ENCODE assay signal across 1 cellular context in the genomic region with DNA sequence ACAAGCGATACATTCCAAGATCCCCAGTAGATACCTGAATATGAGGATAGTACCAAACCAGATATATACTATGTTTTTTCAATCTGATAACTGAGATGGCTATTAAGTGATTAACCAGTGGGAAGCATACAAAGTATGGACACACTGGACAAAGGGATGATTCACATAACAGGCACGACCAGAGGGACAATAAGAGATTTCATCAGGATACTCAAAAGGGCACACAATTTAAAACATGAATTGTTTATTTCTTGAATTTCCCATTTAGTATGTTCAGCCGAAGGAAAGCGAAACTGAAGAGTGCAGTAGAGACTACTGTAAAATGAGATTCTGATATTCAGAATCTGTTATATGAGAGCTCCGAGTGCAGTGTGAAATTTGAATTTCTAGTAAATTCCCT.
TF ChIP-seq lines count a peak whose summit lies in the region.

No MANE protein-coding gene starts in this region.

TF ChIP-seq in endothelial cell of umbilical vein, 7 proteins besides CTCF, POLR2A, EP300 and RAD21:
- TF ChIP-seq JUN (IDR thresholded peaks at IDR 0.05; ENCODE audit: borderline replicate concordance, insufficient read depth, insufficient read length, low read depth): no peak
- TF ChIP-seq, protein P1, sequence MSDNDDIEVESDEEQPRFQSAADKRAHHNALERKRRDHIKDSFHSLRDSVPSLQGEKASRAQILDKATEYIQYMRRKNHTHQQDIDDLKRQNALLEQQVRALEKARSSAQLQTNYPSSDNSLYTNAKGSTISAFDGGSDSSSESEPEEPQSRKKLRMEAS (IDR thresholded peaks at IDR 0.05; ENCODE audit: insufficient read depth, insufficient read length): no peak
- no peak for TF ChIP-seq GATA2 (IDR thresholded peaks at IDR 0.05; ENCODE audit: insufficient read depth, insufficient read length, low read depth, low read length)
- no peak for TF ChIP-seq MYC (IDR thresholded peaks at IDR 0.05; ENCODE audit: low read depth, low read length)
- no peak for TF ChIP-seq POLR2AphosphoS5 (IDR thresholded peaks at IDR 0.05; ENCODE audit: insufficient read depth, low read depth, low read length)
- TF ChIP-seq EZH2 (IDR thresholded peaks at IDR 0.05; ENCODE audit: borderline replicate concordance, low read depth, low read length, severe bottlenecking): no peak
- TF ChIP-seq FOS (IDR thresholded peaks at IDR 0.05; ENCODE audit: borderline replicate concordance, insufficient read depth, low read length): no peak
TF ChIP-seq in endothelial cell of umbilical vein: peak in this region for 0.
